31 cellular contexts compared by ENCODE assay signal in genomic region chr13:53405616-53406015, GRCh38.
DNase-seq lines count a peak whose midpoint lies in the region; ATAC-seq and TF ChIP-seq lines count a peak whose summit lies in the region.
"Had no signal": no experiment of that assay in that cellular context is flagged by ENCODE, and none has a peak within 500 bp of the region (broad histone marks: within the 10 kb centered on the region; RNA-seq: fewer than 3 reads in every experiment).

No MANE protein-coding gene starts in this region.

- H3K27me3 Mint-ChIP-seq in type B pancreatic cell = no peaks in the 10 kb centered on the region
- H3K27me3 Mint-ChIP-seq in osteocyte (ENCODE audit: unreplicated experiment) = no peaks in the 10 kb centered on the region
- no peaks in the 10 kb centered on the region for H3K27me3 Mint-ChIP-seq in T-cell
- H3K27me3 Mint-ChIP-seq: activated CD8-positive, alpha-beta T cell treated with anti-CD3 and anti-CD28 coated beads for 36 hours; activated T-helper 17 cell treated with anti-CD3 and anti-CD28 coated beads, Interleukin-2, amount 50 U/mL, for 72 hours; CD4-positive, alpha-beta T cell had no signal

- no peaks in the 10 kb centered on the region for H3K9me2 ChIP-seq in SK-N-SH

- H3K36me3 Mint-ChIP-seq in type B pancreatic cell (no peaks in the 10 kb centered on the region), osteocyte (ENCODE audit: unreplicated experiment) (no peaks in the 10 kb centered on the region), T-cell (no peaks in the 10 kb centered on the region)
- H3K36me3 Mint-ChIP-seq: immature natural killer cell had no signal

- H3K4me3 Mint-ChIP-seq in type B pancreatic cell = no peak overlapping the region
- no peak overlapping the region for H3K4me3 Mint-ChIP-seq in osteocyte (ENCODE audit: unreplicated experiment)
- no peak overlapping the region for H3K4me3 Mint-ChIP-seq in T-cell
- H3K4me3 Mint-ChIP-seq: activated CD8-positive, alpha-beta T cell treated with anti-CD3 and anti-CD28 coated beads for 36 hours; activated T-helper 17 cell treated with anti-CD3 and anti-CD28 coated beads, Interleukin-2, amount 50 U/mL, for 72 hours; CD4-positive, alpha-beta T cell; immature natural killer cell had no signal

- H3K4me2 ChIP-seq in SK-N-SH = no peak overlapping the region

- H3K27ac ChIP-seq in SK-N-SH (ENCODE audit: low read depth in 2 of 2, low read length in 1 of 2) = no peak overlapping the region
- H3K27ac ChIP-seq in iPS DF 6.9 (ENCODE audit: low read length) = no peak overlapping the region
- H3K27ac ChIP-seq in ascending aorta = no peak overlapping the region
- H3K27ac ChIP-seq: brain microvascular endothelial cell, esophagus squamous epithelium, foreskin keratinocyte, heart left ventricle, right atrium auricular region, RWPE1 had no signal

- peaks cover 0 to 12% of the 10 kb centered on the region in 2 experiments; a peak in 1 of 4 replicates for H3K4me1 ChIP-seq in SK-N-SH (ENCODE audit: control insufficient read depth in 1 of 2, insufficient read depth in 2 of 2, low read depth in 1 of 2, low read length in 1 of 2)
- H3K4me1 ChIP-seq in iPS DF 6.9 (ENCODE audit: control insufficient read depth, insufficient read depth, low read length) = no peaks in the 10 kb centered on the region
- H3K4me1 ChIP-seq in ascending aorta = no peaks in the 10 kb centered on the region
- H3K4me1 ChIP-seq: esophagus squamous epithelium, foreskin keratinocyte, heart left ventricle, right atrium auricular region had no signal

- no peaks in the 10 kb centered on the region for H3K79me2 ChIP-seq in SK-N-SH (ENCODE audit: insufficient read depth)

- DNase-seq in SK-N-SH (peak; percentile 15), SK-N-DZ (ENCODE audit: low spot score) (peak; percentile 49), iPS DF 6.9 (ENCODE audit: low read depth, low spot score) (peak; percentile 60), type B pancreatic cell (ENCODE audit: extremely low spot score, unreplicated experiment) (no peak), osteocyte (ENCODE audit: extremely low spot score, unreplicated experiment) (no peak), T-cell (no peak), ascending aorta (ENCODE audit: low spot score in 2 of 2) (no peak)
- DNase-seq: activated CD8-positive, alpha-beta T cell treated with anti-CD3 and anti-CD28 coated beads for 36 hours; activated naive CD4-positive, alpha-beta T cell treated with anti-CD3 and anti-CD28 coated beads, Interleukin-2, amount 50 U/mL, for 16 hours; brain microvascular endothelial cell; CD4-positive, alpha-beta T cell; cerebellar nuclear complex; EL; esophagus squamous epithelium; foreskin keratinocyte; HCEC 1CT; heart left ventricle; immature natural killer cell; left colon; mammary epithelial cell; NCI-H1048; NCI-H446 treated with DMSO at 0.1 percent for 48 hours; NCI-H774; stimulated activated CD4-positive, alpha-beta T cell treated with anti-CD3 and anti-CD28 coated beads, Interleukin-2, amount 100 ng/mL, for 24 hours; stimulated activated naive CD8-positive, alpha-beta T cell treated with anti-CD3 and anti-CD28 coated beads, Interleukin-15, Interleukin-2, amounts not matched to agents 100 U/mL and 50 U/mL, for 24 hours; T-helper 2 cell had no signal

- POLR2A ChIA-PET in SK-N-SH (lab: Yijun Ruan, JAX) = no interaction called here
- POLR2A ChIA-PET in T-cell (lab: Charles Lee) = no interaction called here

- H3K4me3 ChIP-seq in SK-N-SH (ENCODE audit: low read depth in 2 of 2, low read length in 1 of 2) (no peak overlapping the region), iPS DF 6.9 (ENCODE audit: low read length) (no peak overlapping the region), ascending aorta (no peak overlapping the region)
- H3K4me3 ChIP-seq: esophagus squamous epithelium, GM12878, heart left ventricle, right atrium auricular region had no signal

- H3K9me3 Mint-ChIP-seq in type B pancreatic cell (no peaks in the 10 kb centered on the region), osteocyte (ENCODE audit: unreplicated experiment) (peaks cover 5% of the 10 kb centered on the region), T-cell (peaks cover 0 to 4% (median 2%) of the 10 kb centered on the region in 3 donors)
- H3K9me3 Mint-ChIP-seq: activated T-helper 17 cell treated with anti-CD3 and anti-CD28 coated beads, Interleukin-2, amount 50 U/mL, for 72 hours had no signal

- no peak for TF ChIP-seq CTCF in SK-N-SH (IDR thresholded peaks at IDR 0.05)
- TF ChIP-seq CTCF in type B pancreatic cell (conservative IDR thresholded peaks at IDR 0.05) = peak; percentile 36
- TF ChIP-seq CTCF in osteocyte (IDR thresholded peaks at IDR 0.05) = no peak
- no peak for TF ChIP-seq CTCF in ascending aorta (IDR thresholded peaks at IDR 0.05)

- H3K9me3 ChIP-seq in SK-N-SH (no peaks in the 10 kb centered on the region), iPS DF 6.9 (ENCODE audit: control insufficient read depth, insufficient read depth, low read length) (no peaks in the 10 kb centered on the region), ascending aorta (no peaks in the 10 kb centered on the region)
- H3K9me3 ChIP-seq: heart left ventricle, right atrium auricular region had no signal

- TF ChIP-seq RAD21 in SK-N-SH (IDR thresholded peaks at IDR 0.05; ENCODE audit: low read length) = no peak

- H3K9ac ChIP-seq in SK-N-SH = no peak overlapping the region

- no peaks in the 10 kb centered on the region for H3K27me3 ChIP-seq in SK-N-SH (ENCODE audit: insufficient read depth)
- no peaks in the 10 kb centered on the region for H3K27me3 ChIP-seq in iPS DF 6.9 (ENCODE audit: control insufficient read depth, insufficient read depth, low read length)
- no peaks in the 10 kb centered on the region for H3K27me3 ChIP-seq in ascending aorta
- H3K27me3 ChIP-seq: brain microvascular endothelial cell, esophagus squamous epithelium, foreskin keratinocyte, heart left ventricle, right atrium auricular region had no signal

- H2AFZ ChIP-seq in SK-N-SH (ENCODE audit: low read depth) = no peak overlapping the region

- ATAC-seq in SK-N-SH treated with all-trans-retinoic acid at 6 μM for 48 hours (no peak), T-cell (replicated peaks in 1 of 4) (no peak)
- ATAC-seq: activated CD8-positive, alpha-beta T cell treated with anti-CD3 and anti-CD28 coated beads for 36 hours; activated T-helper 17 cell treated with anti-CD3 and anti-CD28 coated beads, Interleukin-2, amount 50 U/mL, for 72 hours; foreskin keratinocyte; GM12878; heart left ventricle; left colon; stimulated activated naive CD8-positive, alpha-beta T cell treated with anti-CD3 and anti-CD28 coated beads, Interleukin-15, Interleukin-2, amounts not matched to agents 100 U/mL and 50 U/mL, for 24 hours had no signal

- H3F3A ChIP-seq in SK-N-SH (replicated peaks; ENCODE audit: insufficient read depth) = no peaks in the 10 kb centered on the region

- CTCF ChIA-PET in SK-N-SH (lab: Yijun Ruan, JAX) = interaction anchor here (0.6 to 1.0 kb wide), 3 partner anchors 19 to 195 kb away, joined by 3 to 4 read pairs (median 3); no protein-coding TSS in a partner anchor
- CTCF ChIA-PET in T-cell (lab: Charles Lee) = no interaction called here

- TF ChIP-seq EP300 in SK-N-SH (IDR thresholded peaks at IDR 0.05; ENCODE audit: borderline replicate concordance in 1 of 2, low read depth in 1 of 2, low read length in 1 of 2) = no peak

- H3K36me3 ChIP-seq in SK-N-SH (replicated peaks in 1 of 2; ENCODE audit: control insufficient read depth in 1 of 2, insufficient read depth in 2 of 2, low read length in 1 of 2) = no peaks in the 10 kb centered on the region
- no peaks in the 10 kb centered on the region for H3K36me3 ChIP-seq in iPS DF 6.9 (ENCODE audit: control insufficient read depth, insufficient read depth, low read length)
- no peaks in the 10 kb centered on the region for H3K36me3 ChIP-seq in ascending aorta
- H3K36me3 ChIP-seq: brain microvascular endothelial cell, esophagus squamous epithelium, heart left ventricle, right atrium auricular region had no signal

- peaks cover under 1% of the 10 kb centered on the region for H3K4me1 Mint-ChIP-seq in type B pancreatic cell (ENCODE audit: unreplicated experiment)
- H3K4me1 Mint-ChIP-seq in osteocyte (ENCODE audit: unreplicated experiment) = no peaks in the 10 kb centered on the region
- no peaks in the 10 kb centered on the region for H3K4me1 Mint-ChIP-seq in T-cell
- H3K4me1 Mint-ChIP-seq: activated T-helper 17 cell treated with anti-CD3 and anti-CD28 coated beads, Interleukin-2, amount 50 U/mL, for 72 hours; immature natural killer cell had no signal

- H4K20me1 ChIP-seq in SK-N-SH (ENCODE audit: insufficient read depth) = no peaks in the 10 kb centered on the region

- intact Hi-C loops in ascending aorta (cut with DNase I) = no loop called here

- H3K27ac Mint-ChIP-seq in type B pancreatic cell (no peak overlapping the region), osteocyte (ENCODE audit: unreplicated experiment) (no peak overlapping the region), T-cell (no peak overlapping the region)
- H3K27ac Mint-ChIP-seq: activated CD8-positive, alpha-beta T cell treated with anti-CD3 and anti-CD28 coated beads for 36 hours; activated T-helper 17 cell treated with anti-CD3 and anti-CD28 coated beads, Interleukin-2, amount 50 U/mL, for 72 hours; CD4-positive, alpha-beta T cell; immature natural killer cell had no signal

- WGBS in SK-N-SH (ENCODE audit: low lambda C conversion rate) = 21% methylated on average over 8 of the region's 8 CpGs
- no CpG with 5 or more reads among the region's 8 CpGs for WGBS in iPS DF 6.9 (ENCODE audit: insufficient coverage, insufficient read length)

TF ChIP-seq in SK-N-SH, 30 proteins besides CTCF, POLR2A, EP300 and RAD21 (continues in another document):
- TF ChIP-seq MEF2A (IDR thresholded peaks at IDR 0.05; ENCODE audit: borderline replicate concordance, low read depth) = no peak
- TF ChIP-seq RFX5 (IDR thresholded peaks at IDR 0.05; ENCODE audit: low read length) = no peak
- TF ChIP-seq RCOR1 (IDR thresholded peaks at IDR 0.05; ENCODE audit: low read length) = no peak
- no peak for TF ChIP-seq YY1 (IDR thresholded peaks at IDR 0.05; ENCODE audit: low read depth)
- no peak for TF ChIP-seq GABPA (IDR thresholded peaks at IDR 0.05; ENCODE audit: low read depth)
- no peak for TF ChIP-seq JUND (IDR thresholded peaks at IDR 0.05)
- no peak for TF ChIP-seq NFIC (IDR thresholded peaks at IDR 0.05; ENCODE audit: borderline replicate concordance)

TF ChIP-seq in SK-N-SH treated with all-trans-retinoic acid at 6 μM for 48 hours, 23 proteins besides CTCF, POLR2A, EP300 and RAD21 (continues in another document):
- no peak for TF ChIP-seq RARB (CRISPR knock-in tag; IDR thresholded peaks at IDR 0.05)
- TF ChIP-seq TOX (CRISPR knock-in tag; IDR thresholded peaks at IDR 0.05; ENCODE audit: borderline replicate concordance) = no peak
- no peak for TF ChIP-seq ZFP3 (CRISPR knock-in tag; IDR thresholded peaks at IDR 0.05)
- TF ChIP-seq TCF4 (CRISPR knock-in tag; IDR thresholded peaks at IDR 0.05; ENCODE audit: borderline replicate concordance) = no peak
- TF ChIP-seq PPARA (CRISPR knock-in tag; IDR thresholded peaks at IDR 0.05; ENCODE audit: borderline replicate concordance) = no peak
- TF ChIP-seq ZFP30 (CRISPR knock-in tag; IDR thresholded peaks at IDR 0.05) = no peak
- no peak for TF ChIP-seq GLIS3 (CRISPR knock-in tag; IDR thresholded peaks at IDR 0.05)

Comparison
In these comparisons a context has a peak if more than half of its experiments do, and no peak if none do; other contexts are left out.
1. DNase-seq: peak in SK-N-SH (single experiment), SK-N-DZ (single experiment) and iPS DF 6.9 (single experiment); none in type B pancreatic cell (single experiment), osteocyte (single experiment), T-cell (0 of 34) and ascending aorta (0 of 2).